ENCODE assay signal across 8 cellular contexts in the genomic region with DNA sequence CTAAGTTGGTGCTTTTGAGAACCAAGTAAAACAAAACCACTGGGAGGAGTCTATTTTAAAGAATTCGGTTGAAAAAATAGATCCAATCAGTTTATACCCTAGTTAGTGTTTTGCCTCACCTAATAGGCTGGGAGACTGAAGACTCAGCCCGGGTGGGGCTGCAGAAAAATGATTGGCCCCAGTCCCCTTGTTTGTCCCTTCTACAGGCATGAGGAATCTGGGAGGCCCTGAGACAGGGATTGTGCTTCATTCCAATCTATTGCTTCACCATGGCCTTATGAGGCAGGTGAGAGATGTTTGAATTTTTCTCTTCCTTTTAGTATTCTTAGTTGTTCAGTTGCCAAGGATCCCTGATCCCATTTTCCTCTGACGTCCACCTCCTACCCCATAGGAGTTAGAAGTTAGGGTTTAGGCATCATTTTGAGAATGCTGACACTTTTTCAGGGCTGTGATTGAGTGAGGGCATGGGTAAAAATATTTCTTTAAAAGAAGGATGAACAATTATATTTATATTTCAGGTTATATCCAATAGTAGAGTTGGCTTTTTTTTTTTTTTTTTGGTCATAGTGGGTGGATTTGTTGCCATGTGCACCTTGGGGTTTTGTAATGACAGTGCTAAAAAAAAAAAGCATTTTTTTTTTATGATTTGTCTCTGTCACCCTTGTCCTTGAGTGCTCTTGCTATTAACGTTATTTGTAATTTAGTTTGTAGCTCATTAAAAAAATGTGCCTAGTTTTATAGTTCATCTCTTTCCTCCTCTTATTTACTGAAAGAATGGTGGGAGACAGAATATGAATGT.
DNase-seq lines count a peak whose midpoint lies in the region; ATAC-seq, FAIRE-seq and TF ChIP-seq lines count a peak whose summit lies in the region.

No MANE protein-coding gene starts in this region.

- ATAC-seq in HG02884 (IDR thresholded peaks at IDR 0.05; ENCODE audit: unreplicated experiment) (no peak), GM21786 (IDR thresholded peaks at IDR 0.05; ENCODE audit: unreplicated experiment) (no peak)

- H3K4me3 ChIP-seq in NT2/D1 (ENCODE audit: insufficient read length, low read depth) = peak overlapping the region; percentile 33

- no peaks in the 10 kb centered on the region for H3K9me3 ChIP-seq in NT2/D1 (ENCODE audit: insufficient read depth, low read length)

- H3K27ac ChIP-seq in epithelial cell of prostate = peak overlapping the region; percentile 93

- peak overlapping the region; percentile 69 for H3K9ac ChIP-seq in NT2/D1 (ENCODE audit: insufficient read length, low read depth)

- peaks cover 58% of the 10 kb centered on the region for H3K36me3 ChIP-seq in NT2/D1 (ENCODE audit: insufficient read depth, insufficient read length, low read length)

- no peak for TF ChIP-seq CTCF in D721Med (IDR thresholded peaks at IDR 0.05; ENCODE audit: insufficient read depth, missing control alignments)

- peaks cover 3% of the 10 kb centered on the region for H3K4me1 ChIP-seq in NT2/D1 (ENCODE audit: insufficient read depth, insufficient read length)

- DNase-seq in EL = peak; percentile 79
- DNase-seq in NT2/D1 (ENCODE audit: low read depth, low spot score) = no peak
- peak; percentile 52 for DNase-seq in epithelial cell of prostate (ENCODE audit: low read depth, low spot score)
- peak; percentile 22 for DNase-seq in pons (ENCODE audit: low spot score)
- no peak for DNase-seq in DMS53 (lab: John Stamatoyannopoulos, UW)
- no peak for DNase-seq in D721Med (ENCODE audit: insufficient read length, low spot score)

- H3K27me3 ChIP-seq in NT2/D1 (ENCODE audit: insufficient read depth, insufficient read length) = no peaks in the 10 kb centered on the region

- no peak for FAIRE-seq in D721Med (lab: Jason Lieb, UNC)

Comparison
In these comparisons a context has a peak if more than half of its experiments do, and no peak if none do; other contexts are left out.
1. DNase-seq: peak in EL (single experiment), epithelial cell of prostate (single experiment) and pons (single experiment); none in NT2/D1 (single experiment), DMS53 (single experiment) and D721Med (single experiment).